ENCODE assay signal across 8 cellular contexts in the genomic region with DNA sequence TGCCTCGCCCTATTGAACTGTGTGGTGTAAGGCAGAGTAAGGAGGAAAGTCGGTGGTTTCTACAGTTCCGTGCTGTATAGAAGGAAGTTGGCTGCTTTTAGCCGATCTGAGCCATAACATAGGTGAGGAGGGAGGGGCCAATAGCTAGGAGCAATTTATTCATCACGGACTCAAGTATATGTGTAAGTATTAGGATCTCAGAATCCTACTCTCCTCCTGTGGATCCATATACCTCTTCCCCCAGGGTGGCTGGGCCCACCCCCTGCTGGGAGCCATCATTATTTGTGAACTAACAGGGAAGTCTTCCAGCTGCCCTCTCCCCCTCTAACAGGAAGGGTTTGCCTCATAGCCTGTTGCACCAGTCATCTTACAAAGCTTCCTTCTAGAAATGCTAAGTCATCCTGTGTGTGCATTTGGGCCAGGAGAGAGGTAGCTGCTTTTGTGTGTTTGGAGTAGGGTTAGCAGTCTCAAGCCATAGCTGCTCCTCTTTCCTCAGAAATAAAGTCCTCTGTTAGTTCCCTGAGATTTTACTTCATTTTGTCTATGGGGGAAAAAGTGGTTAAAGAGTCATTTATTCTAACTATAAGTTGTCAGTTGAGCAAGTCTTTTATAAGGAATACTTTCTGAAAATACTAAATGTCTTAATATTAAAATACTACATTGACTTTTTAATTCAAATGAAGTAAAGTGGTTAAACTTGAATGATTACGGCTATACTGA. TPM values are rescaled to one million over a fixed set of nuclear protein-coding genes. Genes with fewer than 3 reads are reported as not detected.
DNase-seq lines count a peak whose midpoint lies in the region; TF ChIP-seq lines count a peak whose summit lies in the region.

No MANE protein-coding gene starts in this region.

- H4K91ac ChIP-seq in mesenchymal stem cell (ENCODE audit: low read length): peak overlapping the region; percentile 25

- peaks cover 2% of the 10 kb centered on the region for H3K4me1 ChIP-seq in mesenchymal stem cell (ENCODE audit: control insufficient read depth, insufficient read depth, low read depth, low read length)

- DNase-seq in Ammon's horn (ENCODE audit: low spot score) (peak; percentile 48), M059J (ENCODE audit: low read depth) (peak; percentile 24), cardiac fibroblast (ENCODE audit: low read depth in 2 of 2) (peak; percentile 88 to 92), mesenchymal stem cell (peak; percentile 84), COLO668 (lab: John Stamatoyannopoulos, UW; ENCODE audit: unreplicated experiment) (no peak), GM19238 (ENCODE audit: insufficient read length, low spot score) (no peak)
- no peak for DNase-seq in stimulated activated naive CD4-positive, alpha-beta T cell (lab: John Stamatoyannopoulos, UW)
- DNase-seq in stimulated activated CD4-positive, alpha-beta T cell treated with anti-CD3 and anti-CD28 coated beads, Interleukin-4, amount 100 ng/mL, for 24 hours: no peak

- no peak overlapping the region for H2BK12ac ChIP-seq in mesenchymal stem cell (ENCODE audit: low read length in 2 of 2)

- no peak overlapping the region for H2AFZ ChIP-seq in mesenchymal stem cell (ENCODE audit: low read depth, low read length)

- H3K4ac ChIP-seq in mesenchymal stem cell (ENCODE audit: low read depth in 1 of 2, low read length in 2 of 2): no peak overlapping the region

- peak overlapping the region; percentile 66 for H3K9ac ChIP-seq in mesenchymal stem cell (ENCODE audit: low read length)

- H2BK15ac ChIP-seq in mesenchymal stem cell (ENCODE audit: low read depth, poor library complexity, severe bottlenecking): no peak overlapping the region

- H4K8ac ChIP-seq in mesenchymal stem cell (ENCODE audit: low read length): peak overlapping the region; percentile 45

- no peak overlapping the region for H3K4me2 ChIP-seq in mesenchymal stem cell (ENCODE audit: low read length, poor library complexity, severe bottlenecking)

- peak overlapping the region in 1 of 2 experiments; percentile 35 for H3K14ac ChIP-seq in mesenchymal stem cell (ENCODE audit: low read length in 2 of 2)

- H3K9me3 ChIP-seq in mesenchymal stem cell (ENCODE audit: control insufficient read depth, low read length): no peaks in the 10 kb centered on the region

- peaks cover 64 to 94% of the 10 kb centered on the region in 2 experiments for H3K36me3 ChIP-seq in mesenchymal stem cell (ENCODE audit: control insufficient read depth in 1 of 2, insufficient read depth in 2 of 2, low read depth in 1 of 2, low read length in 2 of 2)

- H3K27me3 ChIP-seq in mesenchymal stem cell (ENCODE audit: control insufficient read depth in 1 of 2, insufficient read depth in 1 of 2, low read length in 2 of 2): no peaks in the 10 kb centered on the region

- peak overlapping the region in 1 of 2 experiments; percentile 28 for H3K18ac ChIP-seq in mesenchymal stem cell (ENCODE audit: low read depth in 1 of 2, low read length in 2 of 2)

- whole genome bisulfite sequencing in mesenchymal stem cell: 90% methylated on average over 4 of the region's 6 CpGs

- TF ChIP-seq CTCF in cardiac fibroblast (IDR thresholded peaks at IDR 0.05; ENCODE audit: low read depth, low read length): no peak

- peaks cover 8% of the 10 kb centered on the region for H3K79me1 ChIP-seq in mesenchymal stem cell (replicated peaks; ENCODE audit: low read length, poor library complexity, severe bottlenecking)

- peak overlapping the region; percentile 34 for H3K27ac ChIP-seq in mesenchymal stem cell (ENCODE audit: low read length, poor library complexity, severe bottlenecking)

- no peak overlapping the region for H2BK5ac ChIP-seq in mesenchymal stem cell (ENCODE audit: low read depth, low read length, poor library complexity, severe bottlenecking)

- H3K23ac ChIP-seq in mesenchymal stem cell (ENCODE audit: low read length in 2 of 2): no peak overlapping the region

- peak overlapping the region; percentile 58 for H2AK5ac ChIP-seq in mesenchymal stem cell (ENCODE audit: low read length, severe bottlenecking)

- H2BK120ac ChIP-seq in mesenchymal stem cell (ENCODE audit: low read depth, low read length): no peak overlapping the region

- H3K4me3 ChIP-seq in cardiac fibroblast (replicated peaks in 1 of 2; ENCODE audit: low read depth in 2 of 2, low read length in 2 of 2) (no peak overlapping the region), mesenchymal stem cell (ENCODE audit: insufficient read depth in 1 of 2, low read depth in 1 of 2, low read length in 2 of 2) (no peak overlapping the region)

RNA-seq across cellular contexts. Expression of a gene that starts 14.9 kb away (rescaled TPM):
- 16.1 and 21.2 TPM in 2 replicates for total RNA-seq in M059J (2014; rRNA removed; shearing (Covaris generic))
- 12.6 TPM for polyA plus RNA-seq in mesenchymal stem cell (2013, experiment 1 of 2)
- 12.3 TPM for polyA plus RNA-seq in mesenchymal stem cell (2013, experiment 2 of 2)

RNA-seq across cellular contexts. Expression of a gene that starts 16.5 kb away (rescaled TPM):
- total RNA-seq in M059J (2014; rRNA removed; shearing (Covaris generic)): 37.1 and 62.3 TPM in 2 replicates
- 164 TPM for polyA plus RNA-seq in mesenchymal stem cell (2013, experiment 1 of 2)
- polyA plus RNA-seq in mesenchymal stem cell (2013, experiment 2 of 2): 159 TPM

RNA-seq across cellular contexts. Expression of a gene that starts 34.5 kb away (rescaled TPM):
- total RNA-seq in M059J (2014; rRNA removed; shearing (Covaris generic)): not detected in 2 replicates
- polyA plus RNA-seq in mesenchymal stem cell (2013, experiment 1 of 2): 0.07 TPM
- 0.23 TPM for polyA plus RNA-seq in mesenchymal stem cell (2013, experiment 2 of 2)

RNA-seq across cellular contexts. Expression of a gene that starts 57.0 kb away (rescaled TPM):
- total RNA-seq in M059J (2014; rRNA removed; shearing (Covaris generic)): 24.7 and 36.6 TPM in 2 replicates
- polyA plus RNA-seq in mesenchymal stem cell (2013, experiment 1 of 2): 28.1 TPM
- 26.5 TPM for polyA plus RNA-seq in mesenchymal stem cell (2013, experiment 2 of 2)

RNA-seq across cellular contexts. Expression of a gene that starts 59.4 kb away (rescaled TPM):
- 21.4 and 27.1 TPM in 2 replicates for total RNA-seq in M059J (2014; rRNA removed; shearing (Covaris generic))
- 17.5 TPM for polyA plus RNA-seq in mesenchymal stem cell (2013, experiment 1 of 2)
- polyA plus RNA-seq in mesenchymal stem cell (2013, experiment 2 of 2): 16.8 TPM

Comparison
In these comparisons a context has a peak if more than half of its experiments do, and no peak if none do; other contexts are left out.
1. DNase-seq: peak in Ammon's horn (single experiment), M059J (single experiment), cardiac fibroblast (2 of 2) and mesenchymal stem cell (single experiment); none in COLO668 (single experiment), stimulated activated naive CD4-positive, alpha-beta T cell (0 of 6), stimulated activated CD4-positive, alpha-beta T cell treated with anti-CD3 and anti-CD28 coated beads, Interleukin-4, amount 100 ng/mL, for 24 hours (single experiment) and GM19238 (single experiment).